Comparison of ENCODE assay signal across 1 cellular context in genomic region chr16:85949787-85950186, GRCh38.
TF ChIP-seq lines count a peak whose summit lies in the region.

No MANE protein-coding gene starts in this region.

TF ChIP-seq in GM12878, 131 proteins besides CTCF, POLR2A, EP300 and RAD21:
- peak; percentile 74 for TF ChIP-seq PKNOX1 (IDR thresholded peaks at IDR 0.05)
- 0 out of 2 replicates have a peak, but pooled peaks have one; percentile 14 for TF ChIP-seq SPI1 (IDR thresholded peaks at IDR 0.05; ENCODE audit: borderline replicate concordance, insufficient read depth, low read depth, low read length)
- TF ChIP-seq SMC3 (IDR thresholded peaks at IDR 0.05; ENCODE audit: borderline replicate concordance, low read length) = no peak
TF ChIP-seq in GM12878: peak in this region for 2.
